In genomic region chr1:215672482-215672881, GRCh38 we compare ENCODE assay signal across 1 cellular context.
TF ChIP-seq lines count a peak whose summit lies in the region.

No MANE protein-coding gene starts in this region.

TF ChIP-seq in GM23338, 12 proteins besides CTCF, POLR2A, EP300 and RAD21 (continued from another document):
- TF ChIP-seq ZNF462 (CRISPR knock-in tag; IDR thresholded peaks at IDR 0.05) (no peak), NANOG (IDR thresholded peaks at IDR 0.05; ENCODE audit: borderline replicate concordance) (no peak), EZH2 (IDR thresholded peaks at IDR 0.05; ENCODE audit: low read depth, unreplicated experiment) (no peak), ZNF114 (CRISPR knock-in tag; IDR thresholded peaks at IDR 0.05) (no peak), CREB1 (CRISPR knock-in tag; IDR thresholded peaks at IDR 0.05; ENCODE audit: low read depth) (no peak), ZNF331 (CRISPR knock-in tag; IDR thresholded peaks at IDR 0.05; ENCODE audit: low read depth) (no peak), EZH2phosphoT487 (IDR thresholded peaks at IDR 0.05; ENCODE audit: unreplicated experiment) (no peak)
